Comparison of ENCODE assay signal across 8 cellular contexts in genomic region chr15:89575656-89576416, GRCh38. TPM values are rescaled to one million over a fixed set of nuclear protein-coding genes. Genes with fewer than 3 reads are reported as not detected.
DNase-seq lines count a peak whose midpoint lies in the region; ATAC-seq and TF ChIP-seq lines count a peak whose summit lies in the region.

No MANE protein-coding gene starts in this region.

- POLR2A ChIA-PET in CD8-positive, alpha-beta T cell (lab: Charles Lee), result interaction anchor here (1.5 kb wide), 1 partner anchor 11 kb away, joined by 4 read pairs; no protein-coding TSS in a partner anchor

- TF ChIP-seq CTCF in CD8-positive, alpha-beta T cell (IDR thresholded peaks at IDR 0.05), result no peak
- no peak for TF ChIP-seq CTCF in sigmoid colon (IDR thresholded peaks at IDR 0.05)

- intact Hi-C loops in CD8-positive, alpha-beta T cell (cut with DNase I, micrococcal nuclease), result loop anchor here (1.0 to 10.0 kb wide), 9 partner anchors 114 to 1111 kb away; partner anchors contain the start of genes ABHD2 (in 2 of the 2), POLG (in 2 of the 2), AEN (in 1 of the 2) and AP3S2 (in 1 of the 2)
- intact Hi-C loops in sigmoid colon (cut with DNase I), result loop anchor here (10.0 kb wide), 1 partner anchor 241 kb away; the partner anchor contains the start of gene POLG

- H3K27ac ChIP-seq in CD8-positive, alpha-beta T cell (ENCODE audit: low read depth, low read length), result no peak overlapping the region
- peak overlapping the region in 1 of 4 donors; percentile 5 for H3K27ac ChIP-seq in sigmoid colon

- H3K4me1 ChIP-seq in CD8-positive, alpha-beta T cell (ENCODE audit: insufficient read depth, low read length), result peaks cover 6% of the 10 kb centered on the region
- peaks cover 0 to 14% (median 9%) of the 10 kb centered on the region in 4 donors for H3K4me1 ChIP-seq in sigmoid colon

- TF ChIP-seq POLR2A in sigmoid colon (IDR thresholded peaks at IDR 0.05), result no peak

- H3K9me3 ChIP-seq in CD8-positive, alpha-beta T cell (ENCODE audit: low read length), result no peaks in the 10 kb centered on the region
- H3K9me3 ChIP-seq in sigmoid colon, result no peaks in the 10 kb centered on the region

- peaks cover 11% of the 10 kb centered on the region for H3K27me3 Mint-ChIP-seq in CD8-positive, alpha-beta T cell (ENCODE audit: low read depth)

- no peak for DNase-seq in CD8-positive, alpha-beta T cell
- peak; percentile 27 to 36 for DNase-seq in activated CD4-positive, alpha-beta T cell treated with anti-CD3 and anti-CD28 coated beads, Interleukin-2, amount 50 U/mL, for 48 hours
- DNase-seq in glomerular visceral epithelial cell (ENCODE audit: extremely low spot score), result peak; percentile 17
- no peak for DNase-seq in sigmoid colon
- no peak for DNase-seq in ecto neural progenitor cell (ENCODE audit: low spot score)
- DNase-seq in AG08396 (ENCODE audit: low spot score), result no peak

- peaks cover 11% of the 10 kb centered on the region for H3K4me1 Mint-ChIP-seq in CD8-positive, alpha-beta T cell (ENCODE audit: low read depth)

- no peak for TF ChIP-seq EP300 in sigmoid colon (IDR thresholded peaks at IDR 0.05)

- H3K27ac Mint-ChIP-seq in CD8-positive, alpha-beta T cell, result no peak overlapping the region

- peak overlapping the region; percentile 86 for H3K4me3 ChIP-seq in CD8-positive, alpha-beta T cell (ENCODE audit: low read depth, low read length)
- peak overlapping the region; percentile 47 to 85 (median 71) for H3K4me3 ChIP-seq in sigmoid colon

- CTCF ChIA-PET in CD8-positive, alpha-beta T cell (lab: Charles Lee), result interaction anchor here (1.6 kb wide), 1 partner anchor 217 kb away, joined by 4 read pairs; no protein-coding TSS in a partner anchor

- no peaks in the 10 kb centered on the region for H3K27me3 ChIP-seq in CD8-positive, alpha-beta T cell (ENCODE audit: insufficient read depth, low read length)
- no peaks in the 10 kb centered on the region for H3K27me3 ChIP-seq in sigmoid colon

- 1% methylated on average over 60 of the region's 60 CpGs for whole genome bisulfite sequencing in sigmoid colon, 2 donors

- H3K36me3 Mint-ChIP-seq in CD8-positive, alpha-beta T cell, result peaks cover 4% of the 10 kb centered on the region

- no peaks in the 10 kb centered on the region for H3K36me3 ChIP-seq in CD8-positive, alpha-beta T cell (ENCODE audit: insufficient read depth, low read length)
- H3K36me3 ChIP-seq in sigmoid colon, result no peaks in the 10 kb centered on the region

- ATAC-seq in CD8-positive, alpha-beta T cell, result no peak
- ATAC-seq in GM19351 (IDR thresholded peaks at IDR 0.05; ENCODE audit: unreplicated experiment), result peak; percentile 29
- ATAC-seq in HG03457 (IDR thresholded peaks at IDR 0.05; ENCODE audit: unreplicated experiment), result peak; percentile 13

- H3K9me3 Mint-ChIP-seq in CD8-positive, alpha-beta T cell, result no peaks in the 10 kb centered on the region

- H3K4me3 Mint-ChIP-seq in CD8-positive, alpha-beta T cell, result peak overlapping the region; percentile 82

RNA-seq across cellular contexts. Expression of gene TICRR, which starts 0.6 kb away (rescaled TPM):
- total RNA-seq in CD8-positive, alpha-beta T cell, result under 1 TPM in 1 of 2 experiments, not detected in 1; 0.11 TPM
- total RNA-seq in sigmoid colon, result under 1 TPM in 1 of 4 donors, not detected in 3; 0.14 TPM
- polyA plus RNA-seq in sigmoid colon, result 1 to 10 TPM in 1 of 3 donors, under 1 TPM in 2; 0.23 to 3.5 (median 0.60) TPM

Comparison
In these comparisons a context has a peak if more than half of its experiments do, and no peak if none do; other contexts are left out.
1. DNase-seq: peak in activated CD4-positive, alpha-beta T cell treated with anti-CD3 and anti-CD28 coated beads, Interleukin-2, amount 50 U/mL, for 48 hours (2 of 2) and glomerular visceral epithelial cell (single experiment); none in CD8-positive, alpha-beta T cell (0 of 7), sigmoid colon (single experiment), ecto neural progenitor cell (single experiment) and AG08396 (single experiment).